In genomic region chr1:89525169-89525855, GRCh38 we compare ENCODE assay signal across 1 cellular context.
TF ChIP-seq lines count a peak whose summit lies in the region.

No MANE protein-coding gene starts in this region.

TF ChIP-seq in WTC11, 78 proteins besides CTCF, POLR2A, EP300 and RAD21 (continued from another document):
- TF ChIP-seq ARID4B (CRISPR knock-in tag; IDR thresholded peaks at IDR 0.05; ENCODE audit: borderline replicate concordance) (peak; percentile 84; the same call in 1 of the 2 replicates), IRF1 (CRISPR knock-in tag; IDR thresholded peaks at IDR 0.05) (no peak), CBFB (CRISPR knock-in tag; IDR thresholded peaks at IDR 0.05; ENCODE audit: low read depth) (no peak)
